ENCODE assay signal across 4 cellular contexts in genomic region chr1:108495008-108495407, GRCh38. TPM values are rescaled to one million over a fixed set of nuclear protein-coding genes. Genes with fewer than 3 reads are reported as not detected.
"Had no signal": no experiment of that assay in that cellular context is flagged by ENCODE, and none has a peak within 500 bp of the region (broad histone marks: within the 10 kb centered on the region; RNA-seq: fewer than 3 reads in every experiment).

No MANE protein-coding gene starts in this region.

RNA-seq across cellular contexts. Expression of gene NBPF6, which starts 44.9 kb away (rescaled TPM):
- total RNA-seq: HepG2, HT-29, HT1080, IMR-90 had no signal
